In the genomic region with DNA sequence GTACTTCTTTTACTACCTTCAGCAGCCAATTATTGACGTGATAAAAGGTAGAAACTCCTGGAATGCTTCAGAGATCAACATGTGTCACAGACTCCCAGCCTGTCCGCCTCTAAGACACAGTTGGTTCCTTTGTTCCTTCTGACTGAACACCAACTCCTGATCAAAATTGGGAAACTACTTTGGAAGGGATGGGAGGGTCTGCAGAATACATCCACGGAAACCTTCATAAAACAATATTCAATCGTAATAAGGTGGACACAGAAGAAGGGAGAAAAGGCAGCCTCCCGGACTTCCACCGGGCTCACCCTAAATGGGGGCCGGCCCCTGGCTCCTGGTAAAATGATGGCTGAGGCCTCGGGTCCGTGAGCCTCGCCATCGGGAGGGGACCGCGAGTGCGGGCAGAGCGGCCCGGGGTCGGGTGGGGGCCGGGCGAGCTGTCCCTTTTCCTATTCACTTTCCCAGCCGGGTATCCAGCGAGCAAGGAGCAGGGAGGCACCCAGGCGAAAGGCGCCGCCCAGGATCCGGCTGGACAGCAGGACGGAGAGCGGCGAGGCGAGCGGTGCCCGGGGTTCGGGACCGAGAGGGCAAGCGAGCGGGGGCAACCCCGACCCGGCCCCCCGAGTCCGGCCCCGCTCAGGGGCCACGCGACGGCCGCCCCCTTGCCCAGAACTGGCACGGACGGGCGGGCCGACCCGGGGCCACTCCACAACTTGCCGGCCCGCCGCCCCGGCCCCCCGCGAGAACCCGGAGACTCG, we compare ENCODE assay signal across 1 cellular context.
TF ChIP-seq lines count a peak whose summit lies in the region.

No MANE protein-coding gene starts in this region.

TF ChIP-seq in K562, 482 proteins besides CTCF, POLR2A, EP300 and RAD21 (continued from another document):
- TF ChIP-seq, protein P1, sequence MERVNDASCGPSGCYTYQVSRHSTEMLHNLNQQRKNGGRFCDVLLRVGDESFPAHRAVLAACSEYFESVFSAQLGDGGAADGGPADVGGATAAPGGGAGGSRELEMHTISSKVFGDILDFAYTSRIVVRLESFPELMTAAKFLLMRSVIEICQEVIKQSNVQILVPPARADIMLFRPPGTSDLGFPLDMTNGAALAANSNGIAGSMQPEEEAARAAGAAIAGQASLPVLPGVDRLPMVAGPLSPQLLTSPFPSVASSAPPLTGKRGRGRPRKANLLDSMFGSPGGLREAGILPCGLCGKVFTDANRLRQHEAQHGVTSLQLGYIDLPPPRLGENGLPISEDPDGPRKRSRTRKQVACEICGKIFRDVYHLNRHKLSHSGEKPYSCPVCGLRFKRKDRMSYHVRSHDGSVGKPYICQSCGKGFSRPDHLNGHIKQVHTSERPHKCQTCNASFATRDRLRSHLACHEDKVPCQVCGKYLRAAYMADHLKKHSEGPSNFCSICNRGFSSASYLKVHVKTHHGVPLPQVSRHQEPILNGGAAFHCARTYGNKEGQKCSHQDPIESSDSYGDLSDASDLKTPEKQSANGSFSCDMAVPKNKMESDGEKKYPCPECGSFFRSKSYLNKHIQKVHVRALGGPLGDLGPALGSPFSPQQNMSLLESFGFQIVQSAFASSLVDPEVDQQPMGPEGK (CRISPR knock-in tag; IDR thresholded peaks at IDR 0.05; ENCODE audit: borderline replicate concordance) = no peak
- TF ChIP-seq ZNF197 (CRISPR knock-in tag; IDR thresholded peaks at IDR 0.05; ENCODE audit: low read depth) (0 out of 2 replicates have a peak, but pooled peaks have one; percentile 11), FOXJ2 (tag; IDR thresholded peaks at IDR 0.05) (peak; percentile 44; the same call in 1 of the 2 replicates), ARNT (IDR thresholded peaks at IDR 0.05) (no peak), KAT7 (CRISPR knock-in tag; IDR thresholded peaks at IDR 0.05; ENCODE audit: borderline replicate concordance) (peak; percentile 50; the same call in 1 of the 2 replicates)
- TF ChIP-seq, protein P2, sequence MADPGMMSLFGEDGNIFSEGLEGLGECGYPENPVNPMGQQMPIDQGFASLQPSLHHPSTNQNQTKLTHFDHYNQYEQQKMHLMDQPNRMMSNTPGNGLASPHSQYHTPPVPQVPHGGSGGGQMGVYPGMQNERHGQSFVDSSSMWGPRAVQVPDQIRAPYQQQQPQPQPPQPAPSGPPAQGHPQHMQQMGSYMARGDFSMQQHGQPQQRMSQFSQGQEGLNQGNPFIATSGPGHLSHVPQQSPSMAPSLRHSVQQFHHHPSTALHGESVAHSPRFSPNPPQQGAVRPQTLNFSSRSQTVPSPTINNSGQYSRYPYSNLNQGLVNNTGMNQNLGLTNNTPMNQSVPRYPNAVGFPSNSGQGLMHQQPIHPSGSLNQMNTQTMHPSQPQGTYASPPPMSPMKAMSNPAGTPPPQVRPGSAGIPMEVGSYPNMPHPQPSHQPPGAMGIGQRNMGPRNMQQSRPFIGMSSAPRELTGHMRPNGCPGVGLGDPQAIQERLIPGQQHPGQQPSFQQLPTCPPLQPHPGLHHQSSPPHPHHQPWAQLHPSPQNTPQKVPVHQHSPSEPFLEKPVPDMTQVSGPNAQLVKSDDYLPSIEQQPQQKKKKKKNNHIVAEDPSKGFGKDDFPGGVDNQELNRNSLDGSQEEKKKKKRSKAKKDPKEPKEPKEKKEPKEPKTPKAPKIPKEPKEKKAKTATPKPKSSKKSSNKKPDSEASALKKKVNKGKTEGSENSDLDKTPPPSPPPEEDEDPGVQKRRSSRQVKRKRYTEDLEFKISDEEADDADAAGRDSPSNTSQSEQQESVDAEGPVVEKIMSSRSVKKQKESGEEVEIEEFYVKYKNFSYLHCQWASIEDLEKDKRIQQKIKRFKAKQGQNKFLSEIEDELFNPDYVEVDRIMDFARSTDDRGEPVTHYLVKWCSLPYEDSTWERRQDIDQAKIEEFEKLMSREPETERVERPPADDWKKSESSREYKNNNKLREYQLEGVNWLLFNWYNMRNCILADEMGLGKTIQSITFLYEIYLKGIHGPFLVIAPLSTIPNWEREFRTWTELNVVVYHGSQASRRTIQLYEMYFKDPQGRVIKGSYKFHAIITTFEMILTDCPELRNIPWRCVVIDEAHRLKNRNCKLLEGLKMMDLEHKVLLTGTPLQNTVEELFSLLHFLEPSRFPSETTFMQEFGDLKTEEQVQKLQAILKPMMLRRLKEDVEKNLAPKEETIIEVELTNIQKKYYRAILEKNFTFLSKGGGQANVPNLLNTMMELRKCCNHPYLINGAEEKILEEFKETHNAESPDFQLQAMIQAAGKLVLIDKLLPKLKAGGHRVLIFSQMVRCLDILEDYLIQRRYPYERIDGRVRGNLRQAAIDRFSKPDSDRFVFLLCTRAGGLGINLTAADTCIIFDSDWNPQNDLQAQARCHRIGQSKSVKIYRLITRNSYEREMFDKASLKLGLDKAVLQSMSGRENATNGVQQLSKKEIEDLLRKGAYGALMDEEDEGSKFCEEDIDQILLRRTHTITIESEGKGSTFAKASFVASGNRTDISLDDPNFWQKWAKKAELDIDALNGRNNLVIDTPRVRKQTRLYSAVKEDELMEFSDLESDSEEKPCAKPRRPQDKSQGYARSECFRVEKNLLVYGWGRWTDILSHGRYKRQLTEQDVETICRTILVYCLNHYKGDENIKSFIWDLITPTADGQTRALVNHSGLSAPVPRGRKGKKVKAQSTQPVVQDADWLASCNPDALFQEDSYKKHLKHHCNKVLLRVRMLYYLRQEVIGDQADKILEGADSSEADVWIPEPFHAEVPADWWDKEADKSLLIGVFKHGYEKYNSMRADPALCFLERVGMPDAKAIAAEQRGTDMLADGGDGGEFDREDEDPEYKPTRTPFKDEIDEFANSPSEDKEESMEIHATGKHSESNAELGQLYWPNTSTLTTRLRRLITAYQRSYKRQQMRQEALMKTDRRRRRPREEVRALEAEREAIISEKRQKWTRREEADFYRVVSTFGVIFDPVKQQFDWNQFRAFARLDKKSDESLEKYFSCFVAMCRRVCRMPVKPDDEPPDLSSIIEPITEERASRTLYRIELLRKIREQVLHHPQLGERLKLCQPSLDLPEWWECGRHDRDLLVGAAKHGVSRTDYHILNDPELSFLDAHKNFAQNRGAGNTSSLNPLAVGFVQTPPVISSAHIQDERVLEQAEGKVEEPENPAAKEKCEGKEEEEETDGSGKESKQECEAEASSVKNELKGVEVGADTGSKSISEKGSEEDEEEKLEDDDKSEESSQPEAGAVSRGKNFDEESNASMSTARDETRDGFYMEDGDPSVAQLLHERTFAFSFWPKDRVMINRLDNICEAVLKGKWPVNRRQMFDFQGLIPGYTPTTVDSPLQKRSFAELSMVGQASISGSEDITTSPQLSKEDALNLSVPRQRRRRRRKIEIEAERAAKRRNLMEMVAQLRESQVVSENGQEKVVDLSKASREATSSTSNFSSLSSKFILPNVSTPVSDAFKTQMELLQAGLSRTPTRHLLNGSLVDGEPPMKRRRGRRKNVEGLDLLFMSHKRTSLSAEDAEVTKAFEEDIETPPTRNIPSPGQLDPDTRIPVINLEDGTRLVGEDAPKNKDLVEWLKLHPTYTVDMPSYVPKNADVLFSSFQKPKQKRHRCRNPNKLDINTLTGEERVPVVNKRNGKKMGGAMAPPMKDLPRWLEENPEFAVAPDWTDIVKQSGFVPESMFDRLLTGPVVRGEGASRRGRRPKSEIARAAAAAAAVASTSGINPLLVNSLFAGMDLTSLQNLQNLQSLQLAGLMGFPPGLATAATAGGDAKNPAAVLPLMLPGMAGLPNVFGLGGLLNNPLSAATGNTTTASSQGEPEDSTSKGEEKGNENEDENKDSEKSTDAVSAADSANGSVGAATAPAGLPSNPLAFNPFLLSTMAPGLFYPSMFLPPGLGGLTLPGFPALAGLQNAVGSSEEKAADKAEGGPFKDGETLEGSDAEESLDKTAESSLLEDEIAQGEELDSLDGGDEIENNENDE (IDR thresholded peaks at IDR 0.05; ENCODE audit: low read depth, low read length) = no peak
